Comparison of ENCODE assay signal across 18 cellular contexts in genomic region chr21:44778499-44778911, GRCh38. TPM values are rescaled to one million over a fixed set of nuclear protein-coding genes. Genes with fewer than 3 reads are reported as not detected.
DNase-seq lines count a peak whose midpoint lies in the region; ATAC-seq, FAIRE-seq and TF ChIP-seq lines count a peak whose summit lies in the region.
"Had no signal": no experiment of that assay in that cellular context is flagged by ENCODE, and none has a peak within 500 bp of the region (broad histone marks: within the 10 kb centered on the region; RNA-seq: fewer than 3 reads in every experiment).

No MANE protein-coding gene starts in this region.

- no peak for TF ChIP-seq CTCF in brain (conservative IDR thresholded peaks at IDR 0.05)
- TF ChIP-seq CTCF in pancreas (IDR thresholded peaks at IDR 0.05): no peak

- H3K27ac ChIP-seq in pancreas: no peak overlapping the region
- H3K27ac ChIP-seq: parathyroid adenoma, SJSA1, upper lobe of right lung had no signal

- ATAC-seq in pancreas (peak in 3 of 4 donors; percentile 28 to 63 (median 50)), GM21360 (IDR thresholded peaks at IDR 0.05; ENCODE audit: unreplicated experiment) (no peak)

- no peaks in the 10 kb centered on the region for H3K9me3 Mint-ChIP-seq in activated CD4-positive, alpha-beta T cell treated with anti-CD3 and anti-CD28 coated beads, Interleukin-2, amount 10 ng/mL, durations not matched to agents 7 days and 5 days
- peaks cover 0 to 3% (median 0%) of the 10 kb centered on the region in 5 experiments for H3K9me3 Mint-ChIP-seq in brain
- H3K9me3 Mint-ChIP-seq: central memory CD8-positive, alpha-beta T cell had no signal

- H3K4me1 ChIP-seq in pancreas: peaks cover 0 to 18% (median 5%) of the 10 kb centered on the region in 3 donors
- H3K4me1 ChIP-seq: SJSA1 had no signal

- no peak overlapping the region for H3K4me3 ChIP-seq in pancreas
- H3K4me3 ChIP-seq: SJSA1, smooth muscle cell, upper lobe of right lung had no signal

- 44 to 57% methylated on average over 8 of the region's 8 CpGs for WGBS in pancreas, 2 donors

- no peak for DNase-seq in activated CD4-positive, alpha-beta T cell treated with anti-CD3 and anti-CD28 coated beads, Interleukin-2, amount 10 ng/mL, durations not matched to agents 7 days and 5 days
- DNase-seq in activated CD4-positive, alpha-beta T cell treated with anti-CD3 and anti-CD28 coated beads, Interleukin-2, amount 50 U/mL, for 48 hours: no peak
- DNase-seq in NOMO-1 (lab: John Stamatoyannopoulos, UW; ENCODE audit: unreplicated experiment in 2 of 2): peak; percentile 23 to 74
- DNase-seq in pancreas: no peak
- DNase-seq in NCI-H345 (lab: John Stamatoyannopoulos, UW): no peak
- DNase-seq in DMS 273 treated with DMSO at 0.1 percent for 48 hours (lab: John Stamatoyannopoulos, UW): no peak
- DNase-seq: hypothalamus, KG1, NCI-H2227 treated with DMSO at 0.1 percent for 48 hours, T1000, upper lobe of right lung had no signal

- H3K4me1 Mint-ChIP-seq in activated CD4-positive, alpha-beta T cell treated with anti-CD3 and anti-CD28 coated beads, Interleukin-2, amount 10 ng/mL, durations not matched to agents 7 days and 5 days: peaks cover 21% of the 10 kb centered on the region
- H3K4me1 Mint-ChIP-seq in brain: peaks cover 43% of the 10 kb centered on the region
- H3K4me1 Mint-ChIP-seq: central memory CD8-positive, alpha-beta T cell had no signal

- CTCF ChIA-PET in activated CD4-positive, alpha-beta T cell treated with anti-CD3 and anti-CD28 coated beads, Interleukin-2, amount 10 ng/mL, durations not matched to agents 7 days and 5 days (lab: Charles Lee): no interaction called here

- intact Hi-C loops in pancreas (cut with DNase I): no loop called here

- H3K9me3 ChIP-seq in pancreas: no peaks in the 10 kb centered on the region
- H3K9me3 ChIP-seq: SJSA1, upper lobe of right lung had no signal

- H3K27ac Mint-ChIP-seq in activated CD4-positive, alpha-beta T cell treated with anti-CD3 and anti-CD28 coated beads, Interleukin-2, amount 10 ng/mL, durations not matched to agents 7 days and 5 days: peak overlapping the region; percentile 26
- peak overlapping the region in 4 of 5 experiments; percentile 3 to 90 (median 60) for H3K27ac Mint-ChIP-seq in brain

- H3K36me3 Mint-ChIP-seq in activated CD4-positive, alpha-beta T cell treated with anti-CD3 and anti-CD28 coated beads, Interleukin-2, amount 10 ng/mL, durations not matched to agents 7 days and 5 days (ENCODE audit: low read depth): peaks cover 24% of the 10 kb centered on the region
- H3K36me3 Mint-ChIP-seq in brain: peaks cover 52% of the 10 kb centered on the region

- no peak overlapping the region for H3K4me3 Mint-ChIP-seq in activated CD4-positive, alpha-beta T cell treated with anti-CD3 and anti-CD28 coated beads, Interleukin-2, amount 10 ng/mL, durations not matched to agents 7 days and 5 days
- H3K4me3 Mint-ChIP-seq in brain: no peak overlapping the region
- H3K4me3 Mint-ChIP-seq: central memory CD8-positive, alpha-beta T cell had no signal

- H3K27me3 ChIP-seq in pancreas: no peaks in the 10 kb centered on the region
- H3K27me3 ChIP-seq: SJSA1, upper lobe of right lung had no signal

- no peaks in the 10 kb centered on the region for H3K27me3 Mint-ChIP-seq in activated CD4-positive, alpha-beta T cell treated with anti-CD3 and anti-CD28 coated beads, Interleukin-2, amount 10 ng/mL, durations not matched to agents 7 days and 5 days
- peaks cover 2% of the 10 kb centered on the region for H3K27me3 Mint-ChIP-seq in brain
- H3K27me3 Mint-ChIP-seq: central memory CD8-positive, alpha-beta T cell had no signal

- no peak for FAIRE-seq in pancreas (lab: Jason Lieb, UNC)
- FAIRE-seq: A204.1 had no signal

- H3K36me3 ChIP-seq in pancreas: peaks cover 1 to 20% (median 5%) of the 10 kb centered on the region in 3 donors

- POLR2A ChIA-PET in activated CD4-positive, alpha-beta T cell treated with anti-CD3 and anti-CD28 coated beads, Interleukin-2, amount 10 ng/mL, durations not matched to agents 7 days and 5 days (lab: Charles Lee): interaction anchor here (0.7 kb wide), 1 partner anchor 13 kb away, joined by 3 read pairs; no protein-coding TSS in a partner anchor

RNA-seq across cellular contexts. Expression of gene UBE2G2, which starts 23.1 kb away (rescaled TPM):
- total RNA-seq in activated CD4-positive, alpha-beta T cell treated with anti-CD3 and anti-CD28 coated beads, Interleukin-2, amount 10 ng/mL, durations not matched to agents 7 days and 5 days: 100 to 1,000 TPM in 1 of 2 experiments, 10 to 100 TPM in 1; 95.8 to 103 TPM
- polyA plus RNA-seq in brain (ENCODE audit: insufficient read depth, low read depth, low replicate concordance) (49.1 TPM), pancreas (10 to 100 TPM; 44.6 to 53.2 TPM)
- 10 to 100 TPM; 30.5 to 48.0 (median 39.7) TPM for total RNA-seq in pancreas

RNA-seq across cellular contexts. Expression of gene SUMO3, which starts 39.4 kb away (rescaled TPM):
- total RNA-seq in activated CD4-positive, alpha-beta T cell treated with anti-CD3 and anti-CD28 coated beads, Interleukin-2, amount 10 ng/mL, durations not matched to agents 7 days and 5 days: 10 to 100 TPM; 91.1 to 97.9 TPM
- polyA plus RNA-seq in brain (ENCODE audit: insufficient read depth, low read depth, low replicate concordance) (149 TPM), pancreas (10 to 100 TPM; 14.0 to 29.1 TPM)
- total RNA-seq in pancreas: 10 to 100 TPM; 17.3 to 29.1 (median 21.7) TPM

Comparison
In these comparisons a context has a peak if more than half of its experiments do, and no peak if none do; other contexts are left out.
1. DNase-seq: peak in NOMO-1 (2 of 2); none in activated CD4-positive, alpha-beta T cell treated with anti-CD3 and anti-CD28 coated beads, Interleukin-2, amount 10 ng/mL, durations not matched to agents 7 days and 5 days (single experiment), activated CD4-positive, alpha-beta T cell treated with anti-CD3 and anti-CD28 coated beads, Interleukin-2, amount 50 U/mL, for 48 hours (0 of 2), pancreas (0 of 6), NCI-H345 (single experiment) and DMS 273 treated with DMSO at 0.1 percent for 48 hours (single experiment).